ENCODE assay signal across 10 cellular contexts in the genomic region with DNA sequence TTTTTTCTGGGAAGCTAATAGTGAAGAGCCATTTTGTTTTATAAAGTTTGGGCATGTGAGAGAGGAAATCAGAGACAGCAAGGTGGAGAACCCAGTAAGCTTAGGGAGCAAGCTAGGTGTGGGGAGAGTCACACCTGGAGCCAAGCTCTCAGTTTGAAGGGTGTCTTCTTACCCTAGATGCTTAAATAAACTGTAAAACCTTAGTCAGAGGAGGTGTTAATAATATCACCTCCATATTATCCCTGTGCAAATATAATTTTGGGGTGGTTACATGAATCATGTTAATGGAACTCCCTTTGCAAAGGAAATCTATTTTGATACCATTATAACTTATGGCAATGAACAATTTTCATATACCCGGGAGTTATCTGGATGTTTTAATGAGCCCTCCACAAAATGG.
"Had no signal": no experiment of that assay in that cellular context is flagged by ENCODE, and none has a peak within 500 bp of the region (broad histone marks: within the 10 kb centered on the region; RNA-seq: fewer than 3 reads in every experiment).

No MANE protein-coding gene starts in this region.

- H3K9me3 Mint-ChIP-seq: HFFc6 had no signal

- H3K27ac Mint-ChIP-seq: HFFc6 had no signal

- DNase-seq: GM23248, GOT3, H7, HFFc6, KBM-7 had no signal

- H3K4me3 Mint-ChIP-seq: IgD-negative memory B cell had no signal

- H3K36me3 ChIP-seq: HAP-1 had no signal

- H3K4me1 Mint-ChIP-seq: IgD-negative memory B cell had no signal

- H3K27ac ChIP-seq: GM23248, HL-60 had no signal

- H3K4me1 ChIP-seq: HAP-1 had no signal

- H3K9me3 ChIP-seq: HAP-1 had no signal

- ATAC-seq: HCT116, HepG2 had no signal

- H3K4me3 ChIP-seq: GM23248, HAP-1 had no signal
